8 cellular contexts compared by ENCODE assay signal in the genomic region with DNA sequence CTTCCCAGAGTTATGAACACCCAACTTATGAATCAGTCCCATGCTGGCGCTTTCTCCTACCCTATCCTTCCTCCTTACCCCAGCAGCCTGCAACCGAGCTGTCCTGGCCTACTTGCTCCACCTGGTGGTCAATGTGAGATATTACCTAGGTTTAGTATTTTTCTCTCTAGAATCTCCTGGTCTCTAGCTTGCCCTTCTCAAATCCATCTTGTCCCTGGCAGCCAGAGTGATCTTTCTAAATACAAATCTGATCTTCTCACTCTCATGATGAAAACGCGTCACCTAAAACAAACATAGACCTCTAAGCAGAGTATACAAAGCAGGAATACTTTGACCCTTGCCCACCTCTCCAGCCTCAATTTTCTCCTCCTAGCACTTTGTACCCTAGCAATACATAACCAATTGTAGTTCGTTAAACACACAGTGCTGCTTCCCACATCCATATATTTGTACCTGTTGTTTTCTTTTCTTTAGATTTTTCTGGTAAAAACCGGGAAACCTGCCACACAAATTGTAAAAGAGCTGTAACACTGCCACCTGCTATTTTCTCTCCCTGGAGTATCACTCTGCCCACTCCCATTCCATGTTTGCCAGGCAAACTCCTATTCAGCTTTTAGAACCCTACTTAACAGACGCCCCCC. TPM values are rescaled to one million over a fixed set of nuclear protein-coding genes. Genes with fewer than 3 reads are reported as not detected.
A peak's percentile ranks its signal among the peaks of the same experiment; 100 is the strongest.
DNase-seq lines count a peak whose midpoint lies in the region; ATAC-seq and TF ChIP-seq lines count a peak whose summit lies in the region.

No MANE protein-coding gene starts in this region.

- no peak for TF ChIP-seq POLR2A in Peyer's patch (IDR thresholded peaks at IDR 0.05)

- H3K27ac Mint-ChIP-seq in glutamatergic neuron (ENCODE audit: unreplicated experiment): no peak overlapping the region

- peak; percentile 60 to 80 (median 75) for TF ChIP-seq CTCF in Peyer's patch (IDR thresholded peaks at IDR 0.05)
- TF ChIP-seq CTCF in glutamatergic neuron (IDR thresholded peaks at IDR 0.05; ENCODE audit: partially characterized antibody, unreplicated experiment): peak; percentile 95
- peak; percentile 74 for TF ChIP-seq CTCF in retinal pigment epithelial cell (conservative IDR thresholded peaks at IDR 0.05; ENCODE audit: low read depth, low read length)

- no peak overlapping the region for H3K27ac ChIP-seq in Peyer's patch

- H3K36me3 ChIP-seq in Peyer's patch: no peaks in the 10 kb centered on the region

- H3K36me3 Mint-ChIP-seq in glutamatergic neuron (ENCODE audit: unreplicated experiment): peaks cover 4% of the 10 kb centered on the region

- ATAC-seq in HG03175 (IDR thresholded peaks at IDR 0.05; ENCODE audit: unreplicated experiment): peak; percentile 52

- no peaks in the 10 kb centered on the region for H3K27me3 ChIP-seq in Peyer's patch

- H3K4me3 ChIP-seq in Peyer's patch (no peak overlapping the region), retinal pigment epithelial cell (ENCODE audit: low read length) (no peak overlapping the region)

- DNase-seq in GM03348 (ENCODE audit: low spot score) (peak; percentile 63), Peyer's patch (peak in 2 of 3 donors; percentile 31 to 62), glutamatergic neuron (peak; percentile 47), retinal pigment epithelial cell (ENCODE audit: low read depth) (no peak), posterior vena cava (ENCODE audit: low spot score) (no peak), NCI-H510A treated with DMSO at 0.1 percent for 48 hours (lab: John Stamatoyannopoulos, UW) (no peak)
- peak; percentile 18 for DNase-seq in activated T-helper 9 cell treated with anti-CD3 and anti-CD28 coated beads, Interleukin-2, amount 50 U/mL, for 16 hours (ENCODE audit: low read depth)

- H3K9me3 Mint-ChIP-seq in glutamatergic neuron (ENCODE audit: unreplicated experiment): no peaks in the 10 kb centered on the region

- no peak overlapping the region for H3K4me3 Mint-ChIP-seq in glutamatergic neuron (ENCODE audit: unreplicated experiment)

- no peaks in the 10 kb centered on the region for H3K9me3 ChIP-seq in Peyer's patch

- H3K27me3 Mint-ChIP-seq in glutamatergic neuron (ENCODE audit: unreplicated experiment): peaks cover 2% of the 10 kb centered on the region

- intact Hi-C loops in posterior vena cava (cut with DNase I): loop anchor here in 1 of 2 donors (5.0 kb wide), 1 partner anchor 55 kb away; no protein-coding TSS in a partner anchor

- H3K4me1 ChIP-seq in Peyer's patch: peaks cover 0 to 4% (median 0%) of the 10 kb centered on the region in 4 donors

- H3K4me1 Mint-ChIP-seq in glutamatergic neuron (ENCODE audit: low read depth, unreplicated experiment): no peaks in the 10 kb centered on the region

RNA-seq across cellular contexts. Expression of a gene that starts 20.0 kb away (rescaled TPM):
- 10 to 100 TPM; 39.9 to 63.5 (median 48.9) TPM for total RNA-seq in Peyer's patch
- 17.1 TPM for total RNA-seq in glutamatergic neuron (ENCODE audit: unreplicated experiment)
- 10 to 100 TPM; 18.5 to 28.3 TPM for total RNA-seq in posterior vena cava

RNA-seq across cellular contexts. Expression of a gene that starts 34.8 kb away (rescaled TPM):
- total RNA-seq in Peyer's patch: 10 to 100 TPM; 15.5 to 24.5 (median 21.0) TPM
- 87.0 TPM for total RNA-seq in glutamatergic neuron (ENCODE audit: unreplicated experiment)
- 10 to 100 TPM; 59.9 to 71.8 TPM for total RNA-seq in posterior vena cava

Comparison
In these comparisons a context has a peak if more than half of its experiments do, and no peak if none do; other contexts are left out.
1. DNase-seq: peak in GM03348 (single experiment), Peyer's patch (2 of 3), activated T-helper 9 cell treated with anti-CD3 and anti-CD28 coated beads, Interleukin-2, amount 50 U/mL, for 16 hours (single experiment) and glutamatergic neuron (single experiment); none in retinal pigment epithelial cell (single experiment), posterior vena cava (single experiment) and NCI-H510A treated with DMSO at 0.1 percent for 48 hours (single experiment).
2. Peak in every context shown above with its lines, with median percentiles within 50 percentile points of each other: CTCF ChIP-seq.